10 cellular contexts compared by ENCODE assay signal in the genomic region with DNA sequence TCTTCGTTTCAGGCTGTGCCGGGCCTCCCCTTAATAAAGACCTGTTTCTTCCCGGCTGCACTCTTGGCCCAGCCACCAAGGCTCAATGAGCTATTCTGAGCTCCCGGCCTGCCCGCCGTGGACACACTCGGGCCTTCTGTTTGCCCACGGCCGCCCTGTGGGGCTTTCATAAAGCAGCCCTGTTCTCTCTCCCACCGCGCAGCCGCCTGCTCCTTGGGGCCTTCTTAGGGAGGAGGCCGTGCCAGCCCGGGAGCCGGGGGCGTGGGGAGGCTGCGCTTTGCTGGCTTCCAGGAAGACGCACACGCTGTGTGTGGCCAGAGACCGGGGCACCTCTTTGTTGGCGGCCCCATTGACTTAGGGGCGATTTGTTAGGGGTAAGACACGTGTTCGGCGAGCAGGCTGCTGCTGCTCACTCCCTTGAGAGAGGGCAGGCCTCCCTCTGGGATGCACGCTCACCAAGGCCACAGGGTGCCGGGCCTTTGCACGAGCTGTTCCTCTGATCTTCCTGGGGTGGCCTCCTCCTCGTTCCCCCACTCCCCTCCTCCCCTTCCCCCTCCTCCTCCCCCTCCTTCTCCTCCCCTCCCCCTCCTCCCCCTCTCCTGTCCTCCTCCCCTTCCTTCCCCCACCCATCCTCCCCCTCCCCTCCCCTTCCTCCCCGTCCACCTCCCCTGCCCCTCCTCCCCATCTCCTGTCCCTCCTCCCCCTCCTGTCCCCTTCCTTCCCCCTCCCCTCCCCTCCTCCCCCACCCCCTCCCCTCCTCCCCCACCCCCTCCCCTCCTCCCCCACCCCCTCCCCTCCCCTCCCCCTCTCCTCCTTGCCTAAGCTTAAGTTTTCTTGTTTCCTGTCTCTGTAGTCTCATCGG. TPM values are rescaled to one million over a fixed set of nuclear protein-coding genes. Genes with fewer than 3 reads are reported as not detected.
DNase-seq lines count a peak whose midpoint lies in the region; ATAC-seq, FAIRE-seq and TF ChIP-seq lines count a peak whose summit lies in the region.
"Had no signal": no experiment of that assay in that cellular context is flagged by ENCODE, and none has a peak within 500 bp of the region (broad histone marks: within the 10 kb centered on the region; RNA-seq: fewer than 3 reads in every experiment).

No MANE protein-coding gene starts in this region.

- H3K79me1 ChIP-seq in H9 (ENCODE audit: insufficient read depth, low read depth, low read length, poor library complexity, severe bottlenecking): no peaks in the 10 kb centered on the region

- no peak overlapping the region for H3T11ph ChIP-seq in H9 (ENCODE audit: low read length)

- H3K4me3 Mint-ChIP-seq in H9 (no peak overlapping the region), brain (peak overlapping the region; percentile 42 to 68 (median 65))
- H3K4me3 Mint-ChIP-seq: activated T-helper 1 cell treated with anti-CD3 and anti-CD28 coated beads, Interleukin-12 subunit alpha, Interleukin-12 subunit beta, Interleukin-2, Interleukin-4 antibody, amounts not matched to agents 30 ng/mL and 10 ng/mL and 1 ng/mL, durations not matched to agents 14 hours and 24 hours and 36 hours; memory B cell had no signal

- peaks cover 7% of the 10 kb centered on the region for H3F3A ChIP-seq in smooth muscle cell (ENCODE audit: low read depth)

- H4K20me1 ChIP-seq in H9 (ENCODE audit: control insufficient read depth, insufficient read depth, insufficient read length) (no peaks in the 10 kb centered on the region), smooth muscle cell (ENCODE audit: low read depth) (no peaks in the 10 kb centered on the region)

- H3K27ac Mint-ChIP-seq in H9 (peak overlapping the region in 2 of 3 experiments; percentile 38 to 52; a peak in 2 of 7 replicates), brain (peak overlapping the region in 4 of 5 experiments; percentile 67 to 94 (median 86))
- H3K27ac Mint-ChIP-seq: activated T-helper 1 cell treated with anti-CD3 and anti-CD28 coated beads, Interleukin-12 subunit alpha, Interleukin-12 subunit beta, Interleukin-2, Interleukin-4 antibody, amounts not matched to agents 30 ng/mL and 10 ng/mL and 1 ng/mL, durations not matched to agents 14 hours and 24 hours and 36 hours; memory B cell had no signal

- H3K23ac ChIP-seq in H9 (ENCODE audit: insufficient read length, low read depth, low read length): no peak overlapping the region

- TF ChIP-seq CTCF in H9 (conservative IDR thresholded peaks at IDR 0.05) (no peak), brain (conservative IDR thresholded peaks at IDR 0.05) (no peak), smooth muscle cell (IDR thresholded peaks at IDR 0.05; ENCODE audit: borderline replicate concordance, insufficient read depth, poor library complexity, severe bottlenecking) (no peak)

- no peak overlapping the region for H4K5ac ChIP-seq in H9 (ENCODE audit: insufficient read length, low read depth, low read length)

- H2BK15ac ChIP-seq in H9 (ENCODE audit: low read depth, low read length): no peak overlapping the region

- H3K79me2 ChIP-seq in H9 (ENCODE audit: insufficient read depth, low read length) (no peaks in the 10 kb centered on the region), smooth muscle cell (ENCODE audit: low read depth) (no peaks in the 10 kb centered on the region)

- ATAC-seq in HG03139 (IDR thresholded peaks at IDR 0.05; ENCODE audit: unreplicated experiment): no peak

- H4K8ac ChIP-seq in H9 (replicated peaks; ENCODE audit: insufficient read length, low read depth, low read length): no peak overlapping the region

- H3K9ac ChIP-seq in H9 (ENCODE audit: extremely low read depth, insufficient read length, low read length) (no peak overlapping the region), smooth muscle cell (ENCODE audit: low read depth) (no peak overlapping the region)

- H3K9me3 Mint-ChIP-seq in H9: no peaks in the 10 kb centered on the region
- peaks cover 0 to 11% (median 0%) of the 10 kb centered on the region in 5 experiments for H3K9me3 Mint-ChIP-seq in brain
- H3K9me3 Mint-ChIP-seq: activated T-helper 1 cell treated with anti-CD3 and anti-CD28 coated beads, Interleukin-12 subunit alpha, Interleukin-12 subunit beta, Interleukin-2, Interleukin-4 antibody, amounts not matched to agents 30 ng/mL and 10 ng/mL and 1 ng/mL, durations not matched to agents 14 hours and 24 hours and 36 hours; memory B cell had no signal

- H3K18ac ChIP-seq in H9 (ENCODE audit: insufficient read length, low read depth, low read length): peak overlapping the region; percentile 47

- H3K23me2 ChIP-seq in H9 (ENCODE audit: insufficient read length, low read depth, low read length, poor library complexity, severe bottlenecking): no peaks in the 10 kb centered on the region

- no peak overlapping the region for H2BK12ac ChIP-seq in H9 (ENCODE audit: insufficient read length, low read depth, low read length)

- H3K14ac ChIP-seq in H9 (ENCODE audit: insufficient read depth, low read length): no peak overlapping the region

- no peak overlapping the region for H3K4me2 ChIP-seq in H9 (ENCODE audit: insufficient read depth, insufficient read length, low read length)
- no peak overlapping the region for H3K4me2 ChIP-seq in smooth muscle cell

- no peak overlapping the region for H2BK5ac ChIP-seq in H9 (ENCODE audit: insufficient read length, low read length)

- FAIRE-seq in RCC 7860 (lab: Jason Lieb, UNC): no peak

- no peaks in the 10 kb centered on the region for H3K9me3 ChIP-seq in H9 (ENCODE audit: control insufficient read depth, low read depth, low read length)
- no peaks in the 10 kb centered on the region for H3K9me3 ChIP-seq in smooth muscle cell (replicated peaks; ENCODE audit: low read depth)

- H3K36me3 ChIP-seq in smooth muscle cell (ENCODE audit: low read depth): no peaks in the 10 kb centered on the region

- 0 out of 2 replicates have a peak, but pooled peaks cover 3% of the 10 kb centered on the region for H3K4me1 ChIP-seq in H9 (ENCODE audit: insufficient read depth, low read length)
- H3K4me1 ChIP-seq in smooth muscle cell (ENCODE audit: low read depth): peaks cover 17% of the 10 kb centered on the region

- no peaks in the 10 kb centered on the region for H3K27me3 ChIP-seq in H9 (ENCODE audit: insufficient read depth, low read length)
- H3K27me3 ChIP-seq in smooth muscle cell (ENCODE audit: low read depth): no peaks in the 10 kb centered on the region

- no peak overlapping the region for H4K91ac ChIP-seq in H9 (ENCODE audit: insufficient read length, low read depth, low read length)

- H2AK5ac ChIP-seq in H9 (ENCODE audit: insufficient read length, low read length): no peak overlapping the region

- peak; percentile 67 for DNase-seq in H9
- DNase-seq in iris pigment epithelial cell (ENCODE audit: low read depth): peak; percentile 30
- no peak for DNase-seq in smooth muscle cell (lab: John Stamatoyannopoulos, UW; ENCODE audit: unreplicated experiment)
- DNase-seq in MV-4-11 (lab: John Stamatoyannopoulos, UW): no peak
- no peak for DNase-seq in RCC 7860 (ENCODE audit: low spot score)
- DNase-seq: T-helper 1 cell had no signal

- no peak overlapping the region for H3K4ac ChIP-seq in H9 (ENCODE audit: low read depth, low read length)

- no peak overlapping the region for H3K4me3 ChIP-seq in smooth muscle cell

- H2BK120ac ChIP-seq in H9 (ENCODE audit: low read depth, low read length, poor library complexity, severe bottlenecking): no peak overlapping the region

- no peak overlapping the region for H2AFZ ChIP-seq in H9 (ENCODE audit: low read length)
- peak overlapping the region; percentile 28 for H2AFZ ChIP-seq in smooth muscle cell (ENCODE audit: low read depth)

- no CpG with 5 or more reads among the region's 31 CpGs for WGBS in H9 (ENCODE audit: extremely low coverage, insufficient read length, low lambda C conversion rate)
- WGBS in smooth muscle cell (ENCODE audit: low lambda C conversion rate): 58% methylated on average over 25 of the region's 31 CpGs

- no peak overlapping the region for H2BK20ac ChIP-seq in H9 (ENCODE audit: low read depth, low read length, poor library complexity, severe bottlenecking)

- H3K36me3 Mint-ChIP-seq in H9 (ENCODE audit: insufficient read depth in 1 of 3, low read depth in 3 of 3) (no peaks in the 10 kb centered on the region), brain (no peaks in the 10 kb centered on the region)
- H3K36me3 Mint-ChIP-seq: memory B cell had no signal

- H3K56ac ChIP-seq in H9 (ENCODE audit: insufficient read length, low read depth, low read length): no peak overlapping the region

- H3K27me3 Mint-ChIP-seq in H9 (ENCODE audit: low read depth) (no peaks in the 10 kb centered on the region), brain (peaks cover 3% of the 10 kb centered on the region)

- peaks cover 15 to 21% of the 10 kb centered on the region in 2 experiments for H3K4me1 Mint-ChIP-seq in H9
- H3K4me1 Mint-ChIP-seq in brain: peaks cover 25% of the 10 kb centered on the region
- H3K4me1 Mint-ChIP-seq: memory B cell had no signal

- no peak overlapping the region for H3K27ac ChIP-seq in H9 (ENCODE audit: insufficient read length, low read depth, low read length)
- peak overlapping the region; percentile 28 for H3K27ac ChIP-seq in smooth muscle cell (ENCODE audit: low read depth)

RNA-seq across cellular contexts. Expression of a gene that starts 11.3 kb away (rescaled TPM):
- total RNA-seq in H9 (2021) (14.3 and 14.9 TPM in 2 replicates), smooth muscle cell (20.6 and 21.8 TPM in 2 replicates)
- polyA plus RNA-seq in brain (ENCODE audit: insufficient read depth, low read depth, low replicate concordance) (11.0 TPM), smooth muscle cell (39.8 and 41.8 TPM in 2 replicates)

RNA-seq across cellular contexts. Expression of a gene that starts 17.6 kb away (rescaled TPM):
- total RNA-seq in H9 (2021) (57.7 and 60.3 TPM in 2 replicates), smooth muscle cell (67.1 and 70.2 TPM in 2 replicates)
- polyA plus RNA-seq in brain (ENCODE audit: insufficient read depth, low read depth, low replicate concordance) (83.7 TPM), smooth muscle cell (46.2 and 48.9 TPM in 2 replicates)

RNA-seq across cellular contexts. Expression of a gene that starts 33.6 kb away (rescaled TPM):
- not detected in 2 replicates for total RNA-seq in H9 (2021)
- polyA plus RNA-seq in brain (ENCODE audit: insufficient read depth, low read depth, low replicate concordance): 0.85 TPM
- total RNA-seq in smooth muscle cell: 1.3 and 4.0 TPM in 2 replicates
- polyA plus RNA-seq in smooth muscle cell: 6.6 and 27.3 TPM in 2 replicates

RNA-seq across cellular contexts. Expression of a gene that starts 55.2 kb away (rescaled TPM):
- 24.9 and 28.5 TPM in 2 replicates for total RNA-seq in H9 (2021)
- polyA plus RNA-seq in brain (ENCODE audit: insufficient read depth, low read depth, low replicate concordance): 11.3 TPM
- 16.6 and 36.0 TPM in 2 replicates for total RNA-seq in smooth muscle cell
- polyA plus RNA-seq in smooth muscle cell: 8.4 and 9.5 TPM in 2 replicates

Comparison
In these comparisons a context has a peak if more than half of its experiments do, and no peak if none do; other contexts are left out.
1. DNase-seq: peak in H9 (single experiment) and iris pigment epithelial cell (single experiment); none in smooth muscle cell (single experiment), MV-4-11 (single experiment) and RCC 7860 (single experiment).
2. H3K4me3 Mint-ChIP-seq: peak in brain (5 of 5); none in H9 (0 of 2).